ENCODE assay signal across 8 cellular contexts in genomic region chr2:69643602-69644505, GRCh38. TPM values are rescaled to one million over a fixed set of nuclear protein-coding genes. Genes with fewer than 3 reads are reported as not detected.
DNase-seq lines count a peak whose midpoint lies in the region; ATAC-seq and TF ChIP-seq lines count a peak whose summit lies in the region.

Gene AAK1 (minus strand): TSS chr2:69643739. CDS start chr2:69643040, 699 bp downstream.

- peak; percentile 88 for DNase-seq in NCI-H1694 treated with DMSO at 0.1 percent for 48 hours (lab: John Stamatoyannopoulos, UW)
- peak; percentile 80 for DNase-seq in amniotic stem cell (lab: John Stamatoyannopoulos, UW)
- DNase-seq in left cardiac atrium, result peak; percentile 94
- peak; percentile 79 for DNase-seq in progenitor cell of endocrine pancreas (ENCODE audit: low spot score, unreplicated experiment)
- DNase-seq in upper lobe of right lung, result peak; percentile 97

- H3K4me3 ChIP-seq in GM12875 (ENCODE audit: low read depth, low read length), result peak within 1 kb of the TSS; percentile 86
- H3K4me3 ChIP-seq in upper lobe of right lung, result peak within 1 kb of the TSS; percentile 99

- no peaks in the 10 kb centered on the region for H3K9me3 ChIP-seq in upper lobe of right lung

- peaks cover 2% of the 10 kb centered on the region for H3K36me3 Mint-ChIP-seq in progenitor cell of endocrine pancreas (ENCODE audit: insufficient read depth)

- intact Hi-C loops in T-helper 1 cell treated with Interleukin-12 subunit alpha and Interleukin-12 subunit beta and Interleukin-4 antibody, amounts not matched to agents 30 ng/mL and 1 ng/mL, for 36 hours (cut with micrococcal nuclease), result loop anchor here (1.0 to 10.0 kb wide), 16 partner anchors 31 to 1487 kb away; partner anchors contain the start of genes APLF, ARHGAP25, C2orf42 and FBXO48
- intact Hi-C loops in left cardiac atrium (cut with DNase I), result loop anchor here (5.0 to 10.0 kb wide), 3 partner anchors 42 to 79 kb away; no protein-coding TSS in a partner anchor
- intact Hi-C loops in upper lobe of right lung (cut with DNase I), result no loop called here

- H3K4me3 Mint-ChIP-seq in progenitor cell of endocrine pancreas (ENCODE audit: low read depth), result peak within 1 kb of the TSS; percentile 97

- peaks cover 42% of the 10 kb centered on the region for H3K4me1 ChIP-seq in upper lobe of right lung

- H3K27me3 Mint-ChIP-seq in progenitor cell of endocrine pancreas, result no peaks in the 10 kb centered on the region

- H3K36me3 ChIP-seq in upper lobe of right lung, result peaks cover 3% of the 10 kb centered on the region

- H3K27me3 ChIP-seq in upper lobe of right lung, result no peaks in the 10 kb centered on the region

- no peak for TF ChIP-seq CTCF in GM12875 (IDR thresholded peaks at IDR 0.05; ENCODE audit: borderline replicate concordance, insufficient read depth, low read depth, low read length)
- no peak for TF ChIP-seq CTCF in progenitor cell of endocrine pancreas (IDR thresholded peaks at IDR 0.05; ENCODE audit: unreplicated experiment)
- TF ChIP-seq CTCF in upper lobe of right lung (IDR thresholded peaks at IDR 0.05), result no peak

- peak within 1 kb of the TSS; percentile 97 for H3K27ac ChIP-seq in upper lobe of right lung

- H3K4me1 Mint-ChIP-seq in progenitor cell of endocrine pancreas (ENCODE audit: low read depth), result peaks cover 40% of the 10 kb centered on the region

- H3K27ac Mint-ChIP-seq in progenitor cell of endocrine pancreas, result peak within 1 kb of the TSS; percentile 97

- peak; percentile 53 for ATAC-seq in HG02852 (IDR thresholded peaks at IDR 0.05; ENCODE audit: unreplicated experiment)
- peak; percentile 96 to 97 for ATAC-seq in left cardiac atrium
- ATAC-seq in upper lobe of right lung, result peak; percentile 96

- peaks cover 3% of the 10 kb centered on the region for H3K9me3 Mint-ChIP-seq in progenitor cell of endocrine pancreas (ENCODE audit: low read depth)

RNA-seq across cellular contexts. Expression of gene AAK1, which starts in this region (rescaled TPM):
- total RNA-seq in T-helper 1 cell treated with Interleukin-12 subunit alpha and Interleukin-12 subunit beta and Interleukin-4 antibody, amounts not matched to agents 30 ng/mL and 1 ng/mL, for 36 hours, result 106 and 113 TPM in 2 replicates
- total RNA-seq in left cardiac atrium, result 10 to 100 TPM; 44.0 to 64.7 TPM
- 42.5 and 43.4 TPM in 2 replicates for total RNA-seq in progenitor cell of endocrine pancreas
- 72.6 TPM for total RNA-seq in upper lobe of right lung

Comparison
In these comparisons a context has a peak if more than half of its experiments do, and no peak if none do; other contexts are left out.
1. Peak in every context shown above with its lines: DNase-seq, ATAC-seq, H3K4me3 ChIP-seq and H3K27ac ChIP-seq.